Comparison of ENCODE assay signal across 18 cellular contexts in the genomic region with DNA sequence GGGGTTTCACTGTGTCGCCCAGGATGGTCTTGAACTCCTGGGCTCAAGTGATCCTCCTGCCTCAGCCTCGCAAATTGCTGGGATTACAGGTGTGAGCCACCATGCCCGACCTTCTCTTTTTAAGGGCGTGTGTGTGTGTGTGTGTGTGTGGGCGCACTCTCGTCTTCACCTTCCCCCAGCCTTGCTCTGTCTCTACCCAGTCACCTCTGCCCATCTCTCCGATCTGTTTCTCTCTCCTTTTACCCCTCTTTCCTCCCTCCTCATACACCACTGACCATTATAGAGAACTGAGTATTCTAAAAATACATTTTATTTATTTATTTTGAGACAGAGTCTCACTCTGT. TPM values are rescaled to one million over a fixed set of nuclear protein-coding genes. Genes with fewer than 3 reads are reported as not detected.
DNase-seq lines count a peak whose midpoint lies in the region; ATAC-seq, FAIRE-seq and TF ChIP-seq lines count a peak whose summit lies in the region.
"Had no signal": no experiment of that assay in that cellular context is flagged by ENCODE, and none has a peak within 500 bp of the region (broad histone marks: within the 10 kb centered on the region; RNA-seq: fewer than 3 reads in every experiment).

No MANE protein-coding gene starts in this region.

- H3K36me3 ChIP-seq in colonic mucosa, result no peaks in the 10 kb centered on the region
- H3K36me3 ChIP-seq: BLaER1 treated with 17β-estradiol and CSF1 and Interleukin-3, amounts not matched to agents 10 nM and 100 nM; sigmoid colon had no signal

- H3K9me3 Mint-ChIP-seq in nephron progenitor cell, result no peaks in the 10 kb centered on the region
- H3K9me3 Mint-ChIP-seq: activated CD4-positive, alpha-beta memory T cell treated with anti-CD3 and anti-CD28 coated beads, Interleukin-2, amount 10 ng/mL, durations not matched to agents 7 days and 5 days had no signal

- 0 out of 2 replicates have a peak, but pooled peaks have one; percentile 5 for TF ChIP-seq CTCF in C4-2B (conservative IDR thresholded peaks at IDR 0.05)
- no peak for TF ChIP-seq CTCF in nephron progenitor cell (IDR thresholded peaks at IDR 0.05)
- no peak for TF ChIP-seq CTCF in omental fat pad (IDR thresholded peaks at IDR 0.05)
- TF ChIP-seq CTCF in colonic mucosa (IDR thresholded peaks at IDR 0.05), result no peak

- H3K27ac Mint-ChIP-seq in T-helper 17 cell (peak overlapping the region; percentile 32), nephron progenitor cell (peak overlapping the region; percentile 54)
- H3K27ac Mint-ChIP-seq: activated CD4-positive, alpha-beta memory T cell treated with anti-CD3 and anti-CD28 coated beads, Interleukin-2, amount 10 ng/mL, durations not matched to agents 7 days and 5 days; mesothelial cell of epicardium; progenitor cell of endocrine pancreas had no signal

- H3K9ac ChIP-seq in colonic mucosa (ENCODE audit: low read depth in 2 of 2, low read length in 2 of 2), result no peak overlapping the region
- H3K9ac ChIP-seq: BLaER1 treated with 17β-estradiol and CSF1 and Interleukin-3, amounts not matched to agents 10 nM and 100 nM had no signal

- H3K27ac ChIP-seq in C4-2B, result peak overlapping the region; percentile 76
- no peak overlapping the region for H3K27ac ChIP-seq in colonic mucosa
- H3K27ac ChIP-seq: BLaER1 treated with 17β-estradiol and CSF1 and Interleukin-3, amounts not matched to agents 10 nM and 100 nM; sigmoid colon had no signal

- H3K9me3 ChIP-seq in T-helper 17 cell (ENCODE audit: control insufficient read depth, low read length, poor library complexity, severe bottlenecking), result no peaks in the 10 kb centered on the region
- no peaks in the 10 kb centered on the region for H3K9me3 ChIP-seq in colonic mucosa
- H3K9me3 ChIP-seq: BLaER1 treated with 17β-estradiol and CSF1 and Interleukin-3, amounts not matched to agents 10 nM and 100 nM; sigmoid colon had no signal

- intact Hi-C loops in colonic mucosa (cut with DNase I), result loop anchor here (5.0 kb wide), 1 partner anchor 39 kb away; no protein-coding TSS in a partner anchor

- H3K4me3 Mint-ChIP-seq in T-helper 17 cell (no peak overlapping the region), nephron progenitor cell (no peak overlapping the region)
- H3K4me3 Mint-ChIP-seq: activated CD4-positive, alpha-beta memory T cell treated with anti-CD3 and anti-CD28 coated beads, Interleukin-2, amount 10 ng/mL, durations not matched to agents 7 days and 5 days; mesothelial cell of epicardium had no signal

- no peaks in the 10 kb centered on the region for H3K4me1 ChIP-seq in colonic mucosa

- ATAC-seq in T-helper 17 cell (peak; percentile 20), omental fat pad (ENCODE audit: low FRiP score) (no peak), HG03432 (IDR thresholded peaks at IDR 0.05; ENCODE audit: unreplicated experiment) (no peak)

- no peak overlapping the region for H3K4me3 ChIP-seq in colonic mucosa
- H3K4me3 ChIP-seq: BLaER1 treated with 17β-estradiol and CSF1 and Interleukin-3, amounts not matched to agents 10 nM and 100 nM; sigmoid colon had no signal

- FAIRE-seq in HTR-8/SVneo (lab: Jason Lieb, UNC), result peak; percentile 16

- no peak for DNase-seq in HTR-8/SVneo (ENCODE audit: insufficient read length, low spot score)
- DNase-seq in T-helper 17 cell, result no peak
- DNase-seq in nephron progenitor cell, result no peak
- DNase-seq in omental fat pad (ENCODE audit: low spot score), result no peak
- no peak for DNase-seq in H4 (ENCODE audit: low spot score)
- no peak for DNase-seq in colonic mucosa
- DNase-seq: cortex of kidney had no signal

- H3K27me3 Mint-ChIP-seq in T-helper 17 cell (no peaks in the 10 kb centered on the region), nephron progenitor cell (ENCODE audit: low read depth, poor library complexity) (peaks cover 6% of the 10 kb centered on the region)

- no peaks in the 10 kb centered on the region for H3K27me3 ChIP-seq in colonic mucosa
- H3K27me3 ChIP-seq: BLaER1 treated with 17β-estradiol and CSF1 and Interleukin-3, amounts not matched to agents 10 nM and 100 nM; sigmoid colon had no signal

- H3K36me3 Mint-ChIP-seq in T-helper 17 cell (ENCODE audit: low read depth) (no peaks in the 10 kb centered on the region), nephron progenitor cell (ENCODE audit: low read depth) (no peaks in the 10 kb centered on the region)
- H3K36me3 Mint-ChIP-seq: mesothelial cell of epicardium had no signal

- peaks cover 6% of the 10 kb centered on the region for H3K4me1 Mint-ChIP-seq in T-helper 17 cell
- H3K4me1 Mint-ChIP-seq in nephron progenitor cell, result peaks cover 24% of the 10 kb centered on the region
- H3K4me1 Mint-ChIP-seq: mesothelial cell of epicardium had no signal

RNA-seq across cellular contexts. Expression of gene STH, which starts 3.9 kb away (rescaled TPM):
- total RNA-seq in T-helper 17 cell (not detected), omental fat pad (not detected), colonic mucosa (not detected)
- total RNA-seq in H4 (2014; rRNA removed; shearing (Covaris generic)), result not detected in 2 replicates
- total RNA-seq: activated CD4-positive, alpha-beta memory T cell treated with anti-CD3 and anti-CD28 coated beads, Interleukin-2, amount 10 ng/mL, durations not matched to agents 7 days and 5 days; liver; M059J; mesothelial cell of epicardium; NCI-H460; progenitor cell of endocrine pancreas; sigmoid colon; subcutaneous adipose tissue had no signal
